In the genomic region with DNA sequence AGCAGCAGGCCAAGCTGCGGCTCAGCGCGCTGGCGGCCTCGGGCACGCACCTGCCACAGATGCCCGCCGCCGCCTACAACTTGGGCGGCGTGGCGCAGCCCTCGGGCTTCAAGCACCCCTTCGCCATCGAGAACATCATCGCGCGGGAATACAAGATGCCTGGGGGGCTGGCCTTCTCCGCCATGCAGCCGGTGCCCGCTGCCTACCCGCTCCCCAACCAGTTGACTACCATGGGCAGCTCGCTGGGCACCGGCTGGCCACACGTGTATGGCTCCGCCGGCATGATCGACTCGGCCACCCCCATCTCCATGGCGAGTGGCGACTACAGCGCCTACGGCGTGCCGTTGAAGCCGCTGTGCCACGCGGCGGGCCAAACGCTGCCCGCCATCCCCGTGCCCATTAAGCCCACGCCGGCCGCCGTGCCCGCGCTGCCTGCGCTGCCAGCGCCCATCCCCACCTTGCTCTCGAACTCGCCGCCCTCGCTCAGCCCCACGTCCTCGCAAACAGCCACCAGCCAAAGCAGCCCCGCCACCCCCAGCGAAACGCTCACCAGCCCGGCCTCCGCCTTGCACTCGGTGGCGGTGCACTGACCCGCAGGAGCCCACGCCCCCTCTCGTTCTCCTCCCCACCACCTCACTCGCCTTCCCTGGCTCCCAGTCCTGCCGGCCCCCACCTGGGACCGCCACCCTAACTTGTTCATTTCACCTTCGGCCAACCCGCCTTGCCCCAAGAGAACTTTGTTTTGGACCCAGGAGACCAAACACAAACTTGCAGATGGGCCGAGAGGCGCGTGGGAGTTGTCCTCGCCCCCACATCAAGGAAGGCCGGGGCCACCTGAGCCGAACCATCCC, we compare ENCODE assay signal across 9 cellular contexts. TPM values are rescaled to one million over a fixed set of nuclear protein-coding genes. Genes with fewer than 3 reads are reported as not detected.
DNase-seq lines count a peak whose midpoint lies in the region; ATAC-seq and TF ChIP-seq lines count a peak whose summit lies in the region.
"Had no signal": no experiment of that assay in that cellular context is flagged by ENCODE, and none has a peak within 500 bp of the region (broad histone marks: within the 10 kb centered on the region; RNA-seq: fewer than 3 reads in every experiment).

No MANE protein-coding gene starts in this region.

- no peaks in the 10 kb centered on the region for H3K9me3 ChIP-seq in Loucy (ENCODE audit: insufficient read depth, low read depth, low read length)
- no peaks in the 10 kb centered on the region for H3K9me3 ChIP-seq in neural cell (ENCODE audit: low read length)

- peaks cover 28% of the 10 kb centered on the region for H3K4me1 ChIP-seq in Loucy (ENCODE audit: insufficient read depth, low read length, poor library complexity, severe bottlenecking)

- H3K4me3 ChIP-seq in GM12865 (ENCODE audit: low read depth, low read length) (peak overlapping the region; percentile 83), Loucy (ENCODE audit: low read length, poor library complexity, severe bottlenecking) (peak overlapping the region; percentile 74), dorsolateral prefrontal cortex (peak overlapping the region in 45 of 59 donors; percentile 10 to 66 (median 41)), neural cell (ENCODE audit: low read length) (peak overlapping the region; percentile 66)

- no peaks in the 10 kb centered on the region for H3K36me3 ChIP-seq in Loucy (ENCODE audit: insufficient read depth, low read length)
- no peaks in the 10 kb centered on the region for H3K36me3 ChIP-seq in neural cell (ENCODE audit: insufficient read depth, low read length)

- no peak for ATAC-seq in HG02970 (IDR thresholded peaks at IDR 0.05; ENCODE audit: low FRiP score, unreplicated experiment)

- no peaks in the 10 kb centered on the region for H3K27me3 ChIP-seq in Loucy (ENCODE audit: insufficient read depth, low read length, poor library complexity, severe bottlenecking)
- H3K27me3 ChIP-seq in dorsolateral prefrontal cortex: peaks cover 38 to 100% (median 100%) of the 10 kb centered on the region in 45 donors
- peaks cover 99% of the 10 kb centered on the region for H3K27me3 ChIP-seq in neural cell (ENCODE audit: insufficient read depth, low read depth, low read length)

- 0 out of 2 replicates have a peak, but pooled peaks cover 2% of the 10 kb centered on the region for H3F3A ChIP-seq in Loucy (ENCODE audit: low read depth)
- H3F3A ChIP-seq in neural cell (ENCODE audit: insufficient read depth, low read length, poor library complexity, severe bottlenecking): no peaks in the 10 kb centered on the region

- no peak for TF ChIP-seq RAD21 in neural cell (conservative IDR thresholded peaks at IDR 0.05)

- intact Hi-C loops in dorsolateral prefrontal cortex (cut with DNase I): no loop called here

- DNase-seq in GM12865 (ENCODE audit: low read depth) (no peak), dorsolateral prefrontal cortex (no peak), NCI-H2227 (lab: John Stamatoyannopoulos, UW; ENCODE audit: unreplicated experiment) (no peak), NCI-H1694 treated with DMSO at 0.1 percent for 48 hours (lab: John Stamatoyannopoulos, UW) (no peak), NCI-H2196 (lab: John Stamatoyannopoulos, UW; ENCODE audit: unreplicated experiment) (no peak)

- H2AFZ ChIP-seq in Loucy (ENCODE audit: low read length): peak overlapping the region; percentile 85
- no peak overlapping the region for H2AFZ ChIP-seq in neural cell (ENCODE audit: low read depth, low read length)

- TF ChIP-seq CTCF in GM12865 (IDR thresholded peaks at IDR 0.05; ENCODE audit: insufficient read depth, low read depth, low read length, missing control alignments) (no peak), Loucy (conservative IDR thresholded peaks at IDR 0.05; ENCODE audit: low read length) (no peak), dorsolateral prefrontal cortex (IDR thresholded peaks at IDR 0.05 in 54 of 56, conservative IDR thresholded peaks at IDR 0.05 in 2 of 56; ENCODE audit: low read depth in 1 of 56, partially characterized antibody in 56 of 56) (no peak), neural cell (IDR thresholded peaks at IDR 0.05; ENCODE audit: poor library complexity, severe bottlenecking) (no peak)

- no peak for TF ChIP-seq EP300 in neural cell (conservative IDR thresholded peaks at IDR 0.05; ENCODE audit: poor library complexity, severe bottlenecking)

- peak overlapping the region; percentile 72 for H3K9ac ChIP-seq in Loucy (ENCODE audit: low read depth, low read length, poor library complexity, severe bottlenecking)
- no peak overlapping the region for H3K9ac ChIP-seq in neural cell (ENCODE audit: low read length)

- no peaks in the 10 kb centered on the region for H3K79me2 ChIP-seq in Loucy (ENCODE audit: insufficient read depth, low read length)
- H3K79me2 ChIP-seq in neural cell (replicated peaks; ENCODE audit: insufficient read depth, low read length): no peaks in the 10 kb centered on the region

- H3K4me2 ChIP-seq in Loucy (ENCODE audit: low read depth, low read length, poor library complexity, severe bottlenecking) (peak overlapping the region; percentile 78), neural cell (ENCODE audit: low read length) (no peak overlapping the region)

- H3K27ac ChIP-seq in dorsolateral prefrontal cortex: no peak overlapping the region
- H3K27ac ChIP-seq in neural cell (ENCODE audit: low read length): no peak overlapping the region

- H3K9me2 ChIP-seq in Loucy (replicated peaks; ENCODE audit: low read depth, low read length) (no peaks in the 10 kb centered on the region), neural cell (ENCODE audit: insufficient read depth, low read length) (no peaks in the 10 kb centered on the region)

- H4K20me1 ChIP-seq in Loucy (ENCODE audit: insufficient read depth, low read length, poor library complexity, severe bottlenecking): no peaks in the 10 kb centered on the region
- H4K20me1 ChIP-seq in neural cell (ENCODE audit: insufficient read depth): no peaks in the 10 kb centered on the region

TF ChIP-seq in neural cell, 6 proteins besides CTCF, POLR2A, EP300 and RAD21:
- peak; percentile 2 for TF ChIP-seq POLR2AphosphoS5 (IDR thresholded peaks at IDR 0.05)
- TF ChIP-seq, protein P1, sequence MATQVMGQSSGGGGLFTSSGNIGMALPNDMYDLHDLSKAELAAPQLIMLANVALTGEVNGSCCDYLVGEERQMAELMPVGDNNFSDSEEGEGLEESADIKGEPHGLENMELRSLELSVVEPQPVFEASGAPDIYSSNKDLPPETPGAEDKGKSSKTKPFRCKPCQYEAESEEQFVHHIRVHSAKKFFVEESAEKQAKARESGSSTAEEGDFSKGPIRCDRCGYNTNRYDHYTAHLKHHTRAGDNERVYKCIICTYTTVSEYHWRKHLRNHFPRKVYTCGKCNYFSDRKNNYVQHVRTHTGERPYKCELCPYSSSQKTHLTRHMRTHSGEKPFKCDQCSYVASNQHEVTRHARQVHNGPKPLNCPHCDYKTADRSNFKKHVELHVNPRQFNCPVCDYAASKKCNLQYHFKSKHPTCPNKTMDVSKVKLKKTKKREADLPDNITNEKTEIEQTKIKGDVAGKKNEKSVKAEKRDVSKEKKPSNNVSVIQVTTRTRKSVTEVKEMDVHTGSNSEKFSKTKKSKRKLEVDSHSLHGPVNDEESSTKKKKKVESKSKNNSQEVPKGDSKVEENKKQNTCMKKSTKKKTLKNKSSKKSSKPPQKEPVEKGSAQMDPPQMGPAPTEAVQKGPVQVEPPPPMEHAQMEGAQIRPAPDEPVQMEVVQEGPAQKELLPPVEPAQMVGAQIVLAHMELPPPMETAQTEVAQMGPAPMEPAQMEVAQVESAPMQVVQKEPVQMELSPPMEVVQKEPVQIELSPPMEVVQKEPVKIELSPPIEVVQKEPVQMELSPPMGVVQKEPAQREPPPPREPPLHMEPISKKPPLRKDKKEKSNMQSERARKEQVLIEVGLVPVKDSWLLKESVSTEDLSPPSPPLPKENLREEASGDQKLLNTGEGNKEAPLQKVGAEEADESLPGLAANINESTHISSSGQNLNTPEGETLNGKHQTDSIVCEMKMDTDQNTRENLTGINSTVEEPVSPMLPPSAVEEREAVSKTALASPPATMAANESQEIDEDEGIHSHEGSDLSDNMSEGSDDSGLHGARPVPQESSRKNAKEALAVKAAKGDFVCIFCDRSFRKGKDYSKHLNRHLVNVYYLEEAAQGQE (IDR thresholded peaks at IDR 0.05; ENCODE audit: borderline replicate concordance): no peak
- peak; percentile 99 for TF ChIP-seq EZH2 (IDR thresholded peaks at IDR 0.05; ENCODE audit: borderline replicate concordance, insufficient read depth, low read length, poor library complexity, severe bottlenecking)
TF ChIP-seq in neural cell: peak in this region for 2.

RNA-seq across cellular contexts. Expression of gene FOXB1, which starts 1.5 kb away (rescaled TPM):
- not detected for total RNA-seq in dorsolateral prefrontal cortex
- polyA plus RNA-seq in neural cell: not detected in 2 replicates
- not detected in 2 replicates for polyA minus RNA-seq in neural cell
- total RNA-seq: pulmonary artery endothelial cell had no signal
